ENCODE assay signal across 1 cellular context in genomic region chr18:3451166-3451988, GRCh38.
TF ChIP-seq lines count a peak whose summit lies in the region.

No MANE protein-coding gene starts in this region.

TF ChIP-seq in GM12878, 131 proteins besides CTCF, POLR2A, EP300 and RAD21 (continued from another document):
- no peak for TF ChIP-seq BCL3 (IDR thresholded peaks at IDR 0.05; ENCODE audit: borderline replicate concordance, insufficient read depth, low read depth, low read length, poor library complexity, severe bottlenecking)
- peak; percentile 70 for TF ChIP-seq IKZF1 (conservative IDR thresholded peaks at IDR 0.05)
- peak; percentile 53 for TF ChIP-seq NRF1 (conservative IDR thresholded peaks at IDR 0.05; ENCODE audit: low read depth, low read length)
- 0 out of 2 replicates have a peak, but pooled peaks have one; percentile 23 for TF ChIP-seq POLR2AphosphoS5 (IDR thresholded peaks at IDR 0.05; ENCODE audit: low read length)
- TF ChIP-seq RELA (IDR thresholded peaks at IDR 0.05; ENCODE audit: borderline replicate concordance, partially characterized antibody) = no peak
- TF ChIP-seq BHLHE40 (IDR thresholded peaks at IDR 0.05; ENCODE audit: borderline replicate concordance in 1 of 2, low read depth in 2 of 2, low read length in 1 of 2) = peak; percentile 29 to 39; a peak in 1 of 4 replicates
- peak; percentile 52 for TF ChIP-seq NR2C1 (IDR thresholded peaks at IDR 0.05)
- peak; percentile 46; the same call in 1 of the 2 replicates for TF ChIP-seq ZNF207 (IDR thresholded peaks at IDR 0.05; ENCODE audit: borderline replicate concordance)
- no peak for TF ChIP-seq NR2C2 (IDR thresholded peaks at IDR 0.05; ENCODE audit: borderline replicate concordance, control insufficient read depth, insufficient read length, low read depth)
- peak; percentile 75 for TF ChIP-seq SKIL (IDR thresholded peaks at IDR 0.05; ENCODE audit: low read depth, poor library complexity, severe bottlenecking)
- TF ChIP-seq PKNOX1 (IDR thresholded peaks at IDR 0.05) = peak; percentile 24; the same call in 1 of the 2 replicates
- TF ChIP-seq MLLT1 (IDR thresholded peaks at IDR 0.05) = peak; percentile 16; the same call in 1 of the 2 replicates
- no peak for TF ChIP-seq ASH2L (IDR thresholded peaks at IDR 0.05; ENCODE audit: borderline replicate concordance, low read depth)
- peak; percentile 51 for TF ChIP-seq MTA2 (IDR thresholded peaks at IDR 0.05; ENCODE audit: low read depth)
- peak; percentile 38; the same call in 1 of the 2 replicates for TF ChIP-seq ZNF687 (IDR thresholded peaks at IDR 0.05)
- no peak for TF ChIP-seq ZNF622 (IDR thresholded peaks at IDR 0.05)
- no peak for TF ChIP-seq TBL1XR1 (IDR thresholded peaks at IDR 0.05; ENCODE audit: low read depth, low read length)
- TF ChIP-seq SIN3A (IDR thresholded peaks at IDR 0.05; ENCODE audit: low read depth, low read length) = peak; percentile 33; the same call in 1 of the 2 replicates
- no peak for TF ChIP-seq MTA3 (IDR thresholded peaks at IDR 0.05; ENCODE audit: borderline replicate concordance, low read length)
- peak; percentile 66 for TF ChIP-seq RUNX3 (IDR thresholded peaks at IDR 0.05; ENCODE audit: low read length)
- TF ChIP-seq NFIC (IDR thresholded peaks at IDR 0.05; ENCODE audit: low read depth, low read length) = no peak
- 0 out of 2 replicates have a peak, but pooled peaks have one; percentile 42 for TF ChIP-seq CBFB (IDR thresholded peaks at IDR 0.05; ENCODE audit: low read depth)
- peak; percentile 66 for TF ChIP-seq MEF2B (IDR thresholded peaks at IDR 0.05; ENCODE audit: partially characterized antibody, poor library complexity, severe bottlenecking)
- TF ChIP-seq RCOR1 (conservative IDR thresholded peaks at IDR 0.05; ENCODE audit: low read depth, low read length) = 0 out of 2 replicates have a peak, but pooled peaks have one; percentile 11
